In genomic region chr1:201982082-201982922, GRCh38 we compare ENCODE assay signal across 8 cellular contexts. TPM values are rescaled to one million over a fixed set of nuclear protein-coding genes. Genes with fewer than 3 reads are reported as not detected.
A peak's percentile ranks its signal among the peaks of the same experiment; 100 is the strongest.
DNase-seq lines count a peak whose midpoint lies in the region; ATAC-seq and TF ChIP-seq lines count a peak whose summit lies in the region.

Gene RNPEP, plus strand, starts transcription at chr1:201982648. Its CDS starts 19 bp downstream, at chr1:201982667.

- no peaks in the 10 kb centered on the region for H3K36me3 ChIP-seq in gastroesophageal sphincter

- peak within 1 kb of the TSS; percentile 69 to 90 for H3K4me3 ChIP-seq in gastroesophageal sphincter

- H3K9me3 ChIP-seq in gastroesophageal sphincter: no peaks in the 10 kb centered on the region

- 22 to 33% methylated on average over 3 to 8 of the region's 69 CpGs for WGBS in gastroesophageal sphincter (ENCODE audit: low coverage in 1 of 2), 2 donors

- H3K27ac ChIP-seq in gastroesophageal sphincter: peak within 1 kb of the TSS; percentile 55 to 95 (median 93)

- no peak for TF ChIP-seq CTCF in gastroesophageal sphincter (IDR thresholded peaks at IDR 0.05)

- no peaks in the 10 kb centered on the region for H3K27me3 ChIP-seq in gastroesophageal sphincter

- TF ChIP-seq EP300 in gastroesophageal sphincter (IDR thresholded peaks at IDR 0.05): no peak

- DNase-seq in D341Med (ENCODE audit: low spot score) (peak; percentile 96), nucleus accumbens (lab: John Stamatoyannopoulos, UW) (peak in 49 of 56 donors; percentile 24 to 80 (median 51)), superior temporal gyrus (ENCODE audit: extremely low spot score) (peak; percentile 52)
- peak; percentile 73 for DNase-seq in activated naive CD4-positive, alpha-beta T cell treated with Interleukin-2 at 50 U/mL for 16 hours

- peaks cover 0 to 27% (median 3%) of the 10 kb centered on the region in 3 donors for H3K4me1 ChIP-seq in gastroesophageal sphincter

- ATAC-seq in GM19438 (IDR thresholded peaks at IDR 0.05; ENCODE audit: low read depth, unreplicated experiment): peak; percentile 79
- ATAC-seq in HG03571 (IDR thresholded peaks at IDR 0.05; ENCODE audit: unreplicated experiment): peak; percentile 76
- ATAC-seq in gastroesophageal sphincter: peak; percentile 90

- TF ChIP-seq POLR2A in Raji (IDR thresholded peaks at IDR 0.05; ENCODE audit: insufficient read depth, low read depth, low read length) (peak; percentile 77), gastroesophageal sphincter (IDR thresholded peaks at IDR 0.05) (peak; percentile 70 to 76)

RNA-seq across cellular contexts. Expression of gene RNPEP, which starts in this region (rescaled TPM):
- total RNA-seq in gastroesophageal sphincter: 10 to 100 TPM; 23.0 to 40.0 (median 34.7) TPM

Comparison
In these comparisons a context has a peak if more than half of its experiments do, and no peak if none do; other contexts are left out.
1. Peak in every context shown above with its lines: DNase-seq, ATAC-seq, H3K4me3 ChIP-seq and H3K27ac ChIP-seq.